1 cellular context compared by ENCODE assay signal in genomic region chr17:68909066-68909465, GRCh38.
TF ChIP-seq lines count a peak whose summit lies in the region.

No MANE protein-coding gene starts in this region.

TF ChIP-seq in K562, 482 proteins besides CTCF, POLR2A, EP300 and RAD21 (continued from another document):
- TF ChIP-seq ZBTB43 (CRISPR knock-in tag; IDR thresholded peaks at IDR 0.05), result no peak
- TF ChIP-seq SMARCA5 (IDR thresholded peaks at IDR 0.05), result no peak
- peak; percentile 67; the same call in 1 of the 2 replicates for TF ChIP-seq SMARCA4 (IDR thresholded peaks at IDR 0.05)
- TF ChIP-seq ZNF232 (CRISPR knock-in tag; IDR thresholded peaks at IDR 0.05), result no peak
- no peak for TF ChIP-seq RERE (CRISPR knock-in tag; IDR thresholded peaks at IDR 0.05; ENCODE audit: borderline replicate concordance)
TF ChIP-seq in K562: peak in this region for 21.
